In the genomic region with DNA sequence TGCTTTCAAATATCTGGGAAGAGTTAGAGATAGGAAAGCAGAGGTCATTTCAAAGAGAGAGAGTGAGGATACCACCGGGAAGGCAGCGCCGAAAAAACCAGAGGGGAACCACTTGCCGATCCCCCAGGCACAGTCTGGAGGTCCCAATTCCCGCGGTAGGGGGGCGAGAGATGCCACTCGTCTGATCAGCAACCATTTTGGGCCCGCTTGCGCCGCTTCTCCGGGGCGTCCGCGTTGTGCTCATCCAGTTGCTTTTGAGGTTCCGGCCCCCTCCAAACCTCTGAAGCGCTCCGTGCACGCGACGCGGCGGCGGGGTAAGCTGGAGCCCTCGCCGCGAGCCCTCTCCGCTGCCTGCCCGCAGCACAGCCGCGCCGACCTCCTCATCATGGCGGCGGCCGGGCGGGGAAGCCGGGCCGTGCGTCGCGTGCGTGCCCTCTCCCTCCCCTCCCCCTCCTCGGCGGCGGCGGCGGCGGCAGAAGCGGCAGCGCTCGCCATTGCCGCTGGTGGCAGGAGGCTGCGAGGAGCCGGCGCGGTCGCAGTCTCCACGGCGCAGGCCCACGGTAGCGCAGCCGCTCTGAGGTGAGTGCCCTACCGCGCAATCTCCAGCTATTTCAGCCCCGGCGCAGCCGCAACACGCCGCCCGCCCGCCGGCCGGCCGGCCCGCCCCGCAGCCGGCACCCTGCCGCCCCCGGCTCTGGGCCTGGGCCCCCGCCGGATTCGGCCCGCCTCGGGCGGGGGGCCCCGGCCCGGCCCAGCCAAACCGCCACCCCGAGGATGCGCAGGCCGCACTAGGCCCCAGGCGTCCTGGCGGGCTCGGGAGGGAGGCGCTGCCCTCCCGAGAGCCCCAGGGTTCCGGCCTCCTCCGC, we compare ENCODE assay signal across 8 cellular contexts. TPM values are rescaled to one million over a fixed set of nuclear protein-coding genes. Genes with fewer than 3 reads are reported as not detected.
DNase-seq lines count a peak whose midpoint lies in the region; ATAC-seq and TF ChIP-seq lines count a peak whose summit lies in the region.

TSS of gene NRF1 (plus strand) at position 475 of the 866 bp plus-strand sequence. CDS start 45,632 bp downstream, outside the sequence.

- no peak within 1 kb of the TSS for H2AK5ac ChIP-seq in mesendoderm (ENCODE audit: low read length)

- H3K4me1 ChIP-seq in CD8-positive, alpha-beta T cell (ENCODE audit: insufficient read depth, low read length) = peaks cover 40% of the 10 kb centered on the region
- H3K4me1 ChIP-seq in mesendoderm (ENCODE audit: control insufficient read depth, low read depth, low read length) = peaks cover 4% of the 10 kb centered on the region

- peak within 1 kb of the TSS; percentile 96 for H3K27ac Mint-ChIP-seq in CD8-positive, alpha-beta T cell
- peak within 1 kb of the TSS; percentile 93 to 98 for H3K27ac Mint-ChIP-seq in effector memory CD8-positive, alpha-beta T cell

- no peaks in the 10 kb centered on the region for H3K27me3 Mint-ChIP-seq in CD8-positive, alpha-beta T cell (ENCODE audit: low read depth)
- H3K27me3 Mint-ChIP-seq in effector memory CD8-positive, alpha-beta T cell = no peaks in the 10 kb centered on the region

- no peak within 1 kb of the TSS for H4K8ac ChIP-seq in mesendoderm (ENCODE audit: low read depth, low read length)

- H3K4me1 Mint-ChIP-seq in CD8-positive, alpha-beta T cell (ENCODE audit: low read depth) = peaks cover 67% of the 10 kb centered on the region
- H3K4me1 Mint-ChIP-seq in effector memory CD8-positive, alpha-beta T cell (ENCODE audit: low read depth in 2 of 2) = peaks cover 35 to 60% of the 10 kb centered on the region in 2 donors

- H3K36me3 ChIP-seq in CD8-positive, alpha-beta T cell (ENCODE audit: insufficient read depth, low read length) = no peaks in the 10 kb centered on the region
- H3K36me3 ChIP-seq in mesendoderm (ENCODE audit: control insufficient read depth, insufficient read depth, low read length) = no peaks in the 10 kb centered on the region

- no peaks in the 10 kb centered on the region for H3K9me3 Mint-ChIP-seq in CD8-positive, alpha-beta T cell
- no peaks in the 10 kb centered on the region for H3K9me3 Mint-ChIP-seq in effector memory CD8-positive, alpha-beta T cell

- POLR2A ChIA-PET in CD8-positive, alpha-beta T cell (lab: Charles Lee) = interaction anchor here (0.6 to 2.3 kb wide), 6 partner anchors 9 to 178 kb away, joined by 3 to 8 read pairs (median 5); partner anchors contain the start of genes SMKR1 and STRIP2

- intact Hi-C loops in CD8-positive, alpha-beta T cell (cut with DNase I, micrococcal nuclease) = loop anchor here (1.0 to 10.0 kb wide), 16 partner anchors 24 to 1959 kb away; partner anchors contain the start of genes SMKR1 (in 2 of the 2), SSMEM1 (in 2 of the 2), STRIP2 (in 2 of the 2) and TMEM209 (in 2 of the 2)

- CTCF ChIA-PET in CD8-positive, alpha-beta T cell (lab: Charles Lee) = interaction anchor here (0.9 to 4.3 kb wide), 9 partner anchors 10 to 214 kb away, joined by 3 to 17 read pairs (median 5); no protein-coding TSS in a partner anchor

- H3K56ac ChIP-seq in mesendoderm (ENCODE audit: low read length) = peak within 1 kb of the TSS; percentile 96

- no peaks in the 10 kb centered on the region for H3K27me3 ChIP-seq in CD8-positive, alpha-beta T cell (ENCODE audit: insufficient read depth, low read length)
- no peaks in the 10 kb centered on the region for H3K27me3 ChIP-seq in mesendoderm (ENCODE audit: insufficient read depth, low read length, poor library complexity)

- H3K36me3 Mint-ChIP-seq in CD8-positive, alpha-beta T cell = peaks cover 23% of the 10 kb centered on the region
- peaks cover 25% of the 10 kb centered on the region for H3K36me3 Mint-ChIP-seq in effector memory CD8-positive, alpha-beta T cell (ENCODE audit: insufficient read depth)

- H3K9ac ChIP-seq in mesendoderm (ENCODE audit: low read length) = peak within 1 kb of the TSS; percentile 91

- peak; percentile 82 to 95 (median 91) for DNase-seq in CD8-positive, alpha-beta T cell
- DNase-seq in NK-92 treated with Interleukin-12 subunit alpha and Interleukin-12 subunit beta, amount 100 ng/mL, for 24 hours (lab: John Stamatoyannopoulos, UW) = peak; percentile 91
- peak; percentile 77 to 82 for DNase-seq in activated CD8-positive, alpha-beta memory T cell treated with anti-CD3 and anti-CD28 coated beads for 4 hours (ENCODE audit: low read depth in 2 of 2)
- peak; percentile 91 to 93 (median 91) for DNase-seq in effector memory CD8-positive, alpha-beta T cell
- DNase-seq in mesendoderm = peak; percentile 93
- peak; percentile 84 for DNase-seq in stimulated activated CD8-positive, alpha-beta memory T cell treated with anti-CD3 and anti-CD28 coated beads, Interleukin-12 subunit alpha, Interleukin-12 subunit beta, amount 100 ng/mL, for 4 hours (ENCODE audit: low read depth)

- peak within 1 kb of the TSS; percentile 59 for H2BK5ac ChIP-seq in mesendoderm (ENCODE audit: low read length)

- H2BK15ac ChIP-seq in mesendoderm (replicated peaks; ENCODE audit: low read depth) = no peak within 1 kb of the TSS

- H3K4ac ChIP-seq in mesendoderm (ENCODE audit: low read depth, low read length) = peak within 1 kb of the TSS; percentile 95

- peak within 1 kb of the TSS; percentile 97 for H3K4me3 Mint-ChIP-seq in CD8-positive, alpha-beta T cell
- H3K4me3 Mint-ChIP-seq in effector memory CD8-positive, alpha-beta T cell = peak within 1 kb of the TSS; percentile 90 to 95

- WGBS in mesendoderm (ENCODE audit: extremely low coverage, insufficient coverage, low lambda C conversion rate) = no CpG with 5 or more reads among the region's 98 CpGs

- H3K18ac ChIP-seq in mesendoderm (ENCODE audit: low read length) = peak within 1 kb of the TSS; percentile 99

- peaks cover 32% of the 10 kb centered on the region for H3K79me2 ChIP-seq in mesendoderm (ENCODE audit: control insufficient read depth, insufficient read depth, low read length)

- peak within 1 kb of the TSS; percentile 29 for H2BK120ac ChIP-seq in mesendoderm (ENCODE audit: low read depth, low read length)

- H4K5ac ChIP-seq in mesendoderm (ENCODE audit: low read length) = no peak within 1 kb of the TSS

- peak within 1 kb of the TSS; percentile 68 for H3K27ac ChIP-seq in CD8-positive, alpha-beta T cell (ENCODE audit: low read depth, low read length)
- H3K27ac ChIP-seq in mesendoderm (ENCODE audit: low read depth, low read length) = peak within 1 kb of the TSS; percentile 97

- H3K4me3 ChIP-seq in CD8-positive, alpha-beta T cell (ENCODE audit: low read depth, low read length) = peak within 1 kb of the TSS; percentile 87
- peak within 1 kb of the TSS; percentile 59 for H3K4me3 ChIP-seq in mesendoderm (ENCODE audit: low read length)

- peaks cover 10% of the 10 kb centered on the region for H3K79me1 ChIP-seq in mesendoderm (ENCODE audit: low read length)

- TF ChIP-seq CTCF in CD8-positive, alpha-beta T cell (IDR thresholded peaks at IDR 0.05) = no peak

- H3K23ac ChIP-seq in mesendoderm (ENCODE audit: low read length) = peak within 1 kb of the TSS; percentile 67

- ATAC-seq in CD8-positive, alpha-beta T cell = peak; percentile 87
- peak; percentile 80 for ATAC-seq in GM19397 (IDR thresholded peaks at IDR 0.05; ENCODE audit: unreplicated experiment)
- peak; percentile 66 for ATAC-seq in HG03571 (IDR thresholded peaks at IDR 0.05; ENCODE audit: unreplicated experiment)
- peak; percentile 83 for ATAC-seq in effector memory CD8-positive, alpha-beta T cell (replicated peaks)

- H3K4me2 ChIP-seq in mesendoderm (ENCODE audit: low read length) = peak within 1 kb of the TSS; percentile 76

- H3K9me3 ChIP-seq in CD8-positive, alpha-beta T cell (ENCODE audit: low read length) = no peaks in the 10 kb centered on the region

RNA-seq across cellular contexts. Expression of gene NRF1, which starts in this region (rescaled TPM):
- total RNA-seq in CD8-positive, alpha-beta T cell = 10 to 100 TPM; 31.9 to 34.9 TPM
- polyA plus RNA-seq in mesendoderm (2013, experiment 1 of 2) = 14.2 TPM
- polyA plus RNA-seq in mesendoderm (2013, experiment 2 of 2) = 15.0 TPM

Comparison
In these comparisons a context has a peak if more than half of its experiments do, and no peak if none do; other contexts are left out.
1. Peak in every context shown above with its lines: DNase-seq, ATAC-seq, H3K4me3 ChIP-seq and H3K27ac ChIP-seq.